In the genomic region with DNA sequence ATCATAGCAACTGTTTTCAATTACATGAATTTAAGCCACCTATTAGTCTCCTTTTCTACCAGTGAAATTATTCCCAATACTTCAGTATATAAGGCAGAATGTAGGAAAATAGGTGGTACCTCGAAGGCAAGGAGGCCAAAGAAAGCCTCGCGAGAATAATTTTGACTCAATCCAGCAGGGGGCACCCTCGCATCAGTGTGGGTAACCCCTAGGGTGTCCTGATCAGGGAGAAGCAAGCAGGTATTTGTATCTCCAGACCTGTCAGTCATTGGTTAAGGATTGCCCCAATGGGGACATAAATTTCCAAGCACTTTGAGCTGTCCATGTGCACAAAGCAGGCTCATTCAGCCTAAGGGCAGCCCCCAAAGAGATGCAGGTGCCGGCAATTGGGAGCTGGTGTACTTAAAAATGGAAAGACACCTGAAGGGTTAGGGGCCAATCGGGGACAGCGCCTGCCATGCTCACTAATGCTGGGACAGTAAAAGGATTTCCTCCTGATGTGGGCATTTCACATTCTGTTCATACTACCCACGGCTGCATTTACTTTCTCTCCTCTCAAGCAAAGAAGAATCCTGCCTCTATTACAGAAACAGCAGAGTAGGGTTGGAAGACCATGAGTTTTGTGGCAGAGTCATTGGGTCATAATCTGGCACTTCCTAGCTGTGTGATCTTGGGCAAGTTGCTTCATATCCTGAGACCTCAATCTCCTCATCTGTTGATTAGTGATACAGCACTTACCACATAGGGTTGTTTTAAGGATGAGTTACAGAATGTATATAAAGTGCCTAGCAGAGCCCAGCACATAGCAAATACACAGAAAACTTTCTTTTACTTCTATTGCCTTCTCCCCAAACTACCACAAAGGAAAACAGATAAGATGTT, we compare ENCODE assay signal across 9 cellular contexts.
DNase-seq lines count a peak whose midpoint lies in the region; ATAC-seq and TF ChIP-seq lines count a peak whose summit lies in the region.
"Had no signal": no experiment of that assay in that cellular context is flagged by ENCODE, and none has a peak within 500 bp of the region (broad histone marks: within the 10 kb centered on the region; RNA-seq: fewer than 3 reads in every experiment).

No MANE protein-coding gene starts in this region.

- no peak overlapping the region for H2AK5ac ChIP-seq in IMR-90 (ENCODE audit: low read depth, low read length)

- H3K4me3 ChIP-seq in IMR-90 (ENCODE audit: insufficient read depth, low read depth, low read length): no peak overlapping the region
- H3K4me3 ChIP-seq in retinal pigment epithelial cell (ENCODE audit: low read length): no peak overlapping the region

- dilution Hi-C loops in IMR-90 (cut with HindIII; ENCODE audit: low sequenced_read_pairs, unreplicated experiment): no loop called here

- no peaks in the 10 kb centered on the region for H3K9me1 ChIP-seq in IMR-90 (ENCODE audit: insufficient read depth, low read length)

- H3K4me1 ChIP-seq in IMR-90 (ENCODE audit: control insufficient read depth, insufficient read depth, low read length): no peaks in the 10 kb centered on the region

- TF ChIP-seq CTCF in IMR-90 (conservative IDR thresholded peaks at IDR 0.05; ENCODE audit: low read depth, low read length): peak; percentile 27; the same call in 1 of the 2 replicates
- peak; percentile 66 for TF ChIP-seq CTCF in endothelial cell (IDR thresholded peaks at IDR 0.05; ENCODE audit: unreplicated experiment)
- peak; percentile 57 for TF ChIP-seq CTCF in retinal pigment epithelial cell (conservative IDR thresholded peaks at IDR 0.05; ENCODE audit: low read depth, low read length)

- no peak overlapping the region for H3K27ac Mint-ChIP-seq in endothelial cell (ENCODE audit: unreplicated experiment)

- no peaks in the 10 kb centered on the region for H3K9me3 ChIP-seq in IMR-90 (ENCODE audit: control insufficient read depth, insufficient read depth, low read length)

- no peak overlapping the region for H4K5ac ChIP-seq in IMR-90 (ENCODE audit: low read depth, low read length)

- TF ChIP-seq RAD21 in IMR-90 (IDR thresholded peaks at IDR 0.05; ENCODE audit: low read length): no peak

- no peaks in the 10 kb centered on the region for H3K36me3 ChIP-seq in IMR-90 (ENCODE audit: control insufficient read depth, insufficient read depth, low read length)

- H3K9me3 Mint-ChIP-seq in endothelial cell (ENCODE audit: unreplicated experiment): no peaks in the 10 kb centered on the region

- no peak overlapping the region for H2BK15ac ChIP-seq in IMR-90 (ENCODE audit: low read depth, low read length)

- H3K4me3 Mint-ChIP-seq in endothelial cell (ENCODE audit: unreplicated experiment): no peak overlapping the region

- H4K20me1 ChIP-seq in IMR-90 (ENCODE audit: insufficient read depth, low read length): no peaks in the 10 kb centered on the region

- no peak overlapping the region for H3K18ac ChIP-seq in IMR-90 (ENCODE audit: low read depth, low read length)

- no peak overlapping the region for H4K91ac ChIP-seq in IMR-90 (ENCODE audit: insufficient read depth, low read depth, low read length)

- no peak overlapping the region for H3K9ac ChIP-seq in IMR-90 (ENCODE audit: low read depth, low read length)

- no peak overlapping the region for H2AK9ac ChIP-seq in IMR-90 (replicated peaks; ENCODE audit: low read depth, low read length, poor library complexity)

- ATAC-seq in IMR-90 (ENCODE audit: low read depth) (no peak), esophagus mucosa (no peak), GM18873 (IDR thresholded peaks at IDR 0.05; ENCODE audit: low FRiP score, unreplicated experiment) (no peak)

- in situ Hi-C loops in IMR-90 (cut with MboI; ENCODE audit: low sequenced_read_pairs): no loop called here

- no peaks in the 10 kb centered on the region for H3K79me1 ChIP-seq in IMR-90 (ENCODE audit: low read depth in 1 of 2, low read length in 2 of 2)

- no peak overlapping the region for H3K14ac ChIP-seq in IMR-90 (replicated peaks; ENCODE audit: low read depth, low read length)

- no peak overlapping the region for H2BK120ac ChIP-seq in IMR-90 (ENCODE audit: low read depth, low read length)

- H4K8ac ChIP-seq in IMR-90 (ENCODE audit: low read depth in 2 of 2, low read length in 2 of 2): no peak overlapping the region

- CTCF ChIA-PET in IMR-90 (lab: Yijun Ruan, JAX): interaction anchor here (1.1 kb wide), 1 partner anchor 22 kb away, joined by 3 read pairs; no protein-coding TSS in a partner anchor

- H2BK20ac ChIP-seq in IMR-90 (ENCODE audit: low read depth, low read length): no peak overlapping the region

- H3K56ac ChIP-seq in IMR-90 (ENCODE audit: extremely low read depth, insufficient read depth, low read length): no peak overlapping the region

- no peak for TF ChIP-seq POLR2A in IMR-90 (IDR thresholded peaks at IDR 0.05; ENCODE audit: low read depth, low read length)

- H3K4ac ChIP-seq in IMR-90 (ENCODE audit: low read depth, low read length): no peak overlapping the region

- no peak overlapping the region for H2BK5ac ChIP-seq in IMR-90 (ENCODE audit: low read depth, low read length, poor library complexity, severe bottlenecking)

- intact Hi-C loops in IMR-90 (cut with micrococcal nuclease): no loop called here

- DNase-seq in SIG-M5 treated with dmso at 0.1 percent for 504 hours (lab: John Stamatoyannopoulos, UW; ENCODE audit: unreplicated experiment) (peak; percentile 2), SIG-M5 (lab: John Stamatoyannopoulos, UW) (no peak), IMR-90 (no peak), endothelial cell (ENCODE audit: low spot score) (peak; percentile 67), retinal pigment epithelial cell (ENCODE audit: low read depth) (no peak)
- peak; percentile 53 to 68 for DNase-seq in activated CD4-positive, alpha-beta T cell treated with anti-CD3 and anti-CD28 coated beads, Interleukin-2, amount 50 U/mL, for 24 hours (ENCODE audit: low read depth in 1 of 2, low spot score in 1 of 2)

- no peak overlapping the region for H3K4me2 ChIP-seq in IMR-90 (ENCODE audit: low read depth, low read length)

- no peaks in the 10 kb centered on the region for H3K27me3 Mint-ChIP-seq in endothelial cell (ENCODE audit: unreplicated experiment)

- no peaks in the 10 kb centered on the region; the same call in 1 of the 2 replicates for H3K27me3 ChIP-seq in IMR-90 (ENCODE audit: control insufficient read depth, insufficient read depth, low read length)

- H3K27ac ChIP-seq in IMR-90 (ENCODE audit: insufficient read depth, low read length): no peak overlapping the region
- H3K27ac ChIP-seq: epithelial cell of prostate had no signal

- BruUV-seq in IMR-90 (replicated peaks; lab: Mats Ljungman, UMichigan): no TSS peak

- POLR2A ChIA-PET in IMR-90 (lab: Charles Lee; ENCODE audit: unreplicated experiment): no interaction called here

- no peak overlapping the region for H3K23ac ChIP-seq in IMR-90 (ENCODE audit: low read depth, low read length)

- no peaks in the 10 kb centered on the region for H3K4me1 Mint-ChIP-seq in endothelial cell (ENCODE audit: unreplicated experiment)

- H2AFZ ChIP-seq in IMR-90 (replicated peaks; ENCODE audit: low read length, poor library complexity): no peak overlapping the region

- whole genome bisulfite sequencing in IMR-90 (ENCODE audit: extremely low coverage in 2 of 2, insufficient read length in 1 of 2), 2 experiments: no CpG with 5 or more reads among the region's 8 CpGs

- no peaks in the 10 kb centered on the region for H3K36me3 Mint-ChIP-seq in endothelial cell (ENCODE audit: low read depth, unreplicated experiment)

TF ChIP-seq in IMR-90, 13 proteins besides CTCF, POLR2A, EP300 and RAD21:
- TF ChIP-seq, protein P1, sequence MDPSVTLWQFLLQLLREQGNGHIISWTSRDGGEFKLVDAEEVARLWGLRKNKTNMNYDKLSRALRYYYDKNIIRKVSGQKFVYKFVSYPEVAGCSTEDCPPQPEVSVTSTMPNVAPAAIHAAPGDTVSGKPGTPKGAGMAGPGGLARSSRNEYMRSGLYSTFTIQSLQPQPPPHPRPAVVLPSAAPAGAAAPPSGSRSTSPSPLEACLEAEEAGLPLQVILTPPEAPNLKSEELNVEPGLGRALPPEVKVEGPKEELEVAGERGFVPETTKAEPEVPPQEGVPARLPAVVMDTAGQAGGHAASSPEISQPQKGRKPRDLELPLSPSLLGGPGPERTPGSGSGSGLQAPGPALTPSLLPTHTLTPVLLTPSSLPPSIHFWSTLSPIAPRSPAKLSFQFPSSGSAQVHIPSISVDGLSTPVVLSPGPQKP (IDR thresholded peaks at IDR 0.05; ENCODE audit: borderline replicate concordance, low read depth, low read length): no peak
- TF ChIP-seq MAZ (IDR thresholded peaks at IDR 0.05; ENCODE audit: borderline replicate concordance, low read depth, low read length): no peak
- TF ChIP-seq RCOR1 (IDR thresholded peaks at IDR 0.05; ENCODE audit: insufficient replicate concordance, low read length): no peak

Comparison
In these comparisons a context has a peak if more than half of its experiments do, and no peak if none do; other contexts are left out.
1. DNase-seq: peak in SIG-M5 treated with dmso at 0.1 percent for 504 hours (single experiment), activated CD4-positive, alpha-beta T cell treated with anti-CD3 and anti-CD28 coated beads, Interleukin-2, amount 50 U/mL, for 24 hours (2 of 2) and endothelial cell (single experiment); none in SIG-M5 (single experiment), IMR-90 (single experiment) and retinal pigment epithelial cell (single experiment).
2. Peak in every context shown above with its lines, with median percentiles within 50 percentile points of each other: CTCF ChIP-seq.